Comparison of ENCODE assay signal across 4 cellular contexts in the genomic region with DNA sequence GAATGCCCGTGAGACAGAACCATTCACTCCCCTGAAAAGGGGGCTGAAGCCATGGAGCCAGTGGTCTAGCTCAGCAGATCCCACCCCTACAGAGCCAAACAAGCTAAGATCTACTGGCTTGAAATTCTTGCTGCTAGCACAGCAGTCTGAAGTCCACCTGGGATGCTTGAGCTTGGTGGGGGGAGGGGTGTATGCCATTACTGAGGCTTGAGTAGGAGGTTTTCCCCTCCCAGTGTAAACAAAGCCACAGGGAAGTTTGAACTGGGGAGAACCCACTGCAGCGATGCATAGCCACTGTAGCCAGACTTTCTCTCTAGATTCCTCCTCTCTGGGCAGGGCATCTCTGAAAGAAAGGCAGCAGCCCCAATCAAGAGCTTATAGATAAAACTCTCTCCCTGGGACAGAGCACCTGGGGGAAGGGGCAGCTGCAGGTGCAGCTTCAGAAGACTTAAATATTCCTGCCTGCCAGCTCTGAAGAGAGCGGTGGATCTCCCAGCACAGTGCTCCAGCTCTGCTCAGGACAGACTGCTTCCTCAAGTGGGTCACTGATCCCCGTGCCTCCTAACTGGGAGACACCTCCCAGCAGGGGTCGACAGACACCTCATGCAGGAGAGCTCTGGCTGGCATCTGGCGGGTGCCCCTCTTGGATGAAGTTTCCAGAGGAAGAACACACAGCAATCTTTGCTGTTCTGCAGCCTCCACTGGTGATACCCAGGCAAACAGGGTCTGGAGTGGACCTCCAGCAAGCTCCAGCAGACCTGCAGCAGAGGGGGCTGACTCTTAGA. TPM values are rescaled to one million over a fixed set of nuclear protein-coding genes. Genes with fewer than 3 reads are reported as not detected.
"Had no signal": no experiment of that assay in that cellular context is flagged by ENCODE, and none has a peak within 500 bp of the region (broad histone marks: within the 10 kb centered on the region; RNA-seq: fewer than 3 reads in every experiment).

No MANE protein-coding gene starts in this region.

RNA-seq across cellular contexts. Expression of a gene that starts 41.4 kb away (rescaled TPM):
- total RNA-seq: GM23248, HFFc6, HT1080, IMR-90 had no signal
